Comparison of ENCODE assay signal across 1 cellular context in the genomic region with DNA sequence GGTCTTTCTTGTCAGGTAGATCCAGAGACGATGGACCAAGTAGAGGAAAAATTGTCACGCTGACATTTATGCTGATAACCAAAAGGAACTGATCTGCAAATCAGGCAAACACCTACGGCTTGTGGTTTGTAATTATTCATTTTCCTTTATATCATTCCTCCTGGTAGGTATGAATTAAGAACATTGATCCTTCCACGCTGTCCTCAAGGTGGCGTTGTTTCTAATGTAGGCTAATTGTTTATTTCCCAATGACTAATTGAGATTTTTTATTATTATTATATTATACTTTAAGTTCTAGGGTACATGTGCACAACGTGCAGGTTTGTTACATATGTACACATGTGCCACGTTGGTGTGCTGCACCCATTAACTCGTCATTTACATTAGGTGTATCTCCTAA. TPM values are rescaled to one million over a fixed set of nuclear protein-coding genes. Genes with fewer than 3 reads are reported as not detected.
"Had no signal": no experiment of that assay in that cellular context is flagged by ENCODE, and none has a peak within 500 bp of the region (broad histone marks: within the 10 kb centered on the region; RNA-seq: fewer than 3 reads in every experiment).

No MANE protein-coding gene starts in this region.

RNA-seq across cellular contexts. Expression of gene RORB, which starts 33.3 kb away (rescaled TPM):
- total RNA-seq: activated CD4-positive, alpha-beta T cell treated with anti-CD3 and anti-CD28 coated beads, Interleukin-2, amount 10 ng/mL, durations not matched to agents 7 days and 5 days had no signal
